Comparison of ENCODE assay signal across 8 cellular contexts in the genomic region with DNA sequence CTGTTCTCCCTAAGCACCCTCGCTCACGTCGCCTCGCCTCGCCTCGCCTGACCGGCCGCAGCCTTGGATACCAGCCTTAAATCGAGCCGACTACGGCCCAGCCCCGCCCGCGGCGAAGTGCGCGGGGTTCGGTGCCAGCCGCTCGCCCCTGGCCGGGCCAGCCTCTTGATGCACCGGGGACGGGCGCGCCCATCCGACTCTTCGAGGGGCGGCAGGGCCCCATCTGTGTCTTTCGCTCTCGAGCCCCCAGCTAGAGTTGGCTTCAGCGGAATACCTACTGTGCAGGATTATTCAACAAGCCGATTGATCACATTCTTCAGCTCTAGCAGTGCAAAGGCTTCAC. TPM values are rescaled to one million over a fixed set of nuclear protein-coding genes. Genes with fewer than 3 reads are reported as not detected.
DNase-seq lines count a peak whose midpoint lies in the region; ATAC-seq, FAIRE-seq and TF ChIP-seq lines count a peak whose summit lies in the region.
"Not testable (repeated sequence)": the region's sequence is repeated elsewhere in the genome, so short reads cannot be mapped to it uniquely, and the experiment has no call there.

No MANE protein-coding gene starts in this region.

- H3K4me3 ChIP-seq in GM12875 (ENCODE audit: low read depth, low read length), result peak overlapping the region; percentile 65
- H3K4me3 ChIP-seq in H7 (ENCODE audit: insufficient read depth, low read depth, low read length), result peak overlapping the region; percentile 64
- peak overlapping the region; percentile 58 for H3K4me3 ChIP-seq in bronchial epithelial cell (ENCODE audit: low read depth, low read length)
- H3K4me3 ChIP-seq in hepatocyte, result peak overlapping the region; percentile 55
- peak overlapping the region; percentile 87 for H3K4me3 ChIP-seq in neural progenitor cell
- peak overlapping the region; percentile 59 to 63 (median 60) for H3K4me3 ChIP-seq in transverse colon

- DNase-seq in H7; T-helper 2 cell treated with Interferon-gamma antibody and Interleukin-4, amounts not matched to agents 5 μg/mL and 100 μg/mL, for 36 hours (ENCODE audit: low spot score); bronchial epithelial cell (ENCODE audit: low read depth); transverse colon: not testable (repeated sequence)
- peak; percentile 37 for DNase-seq in hepatocyte (ENCODE audit: low spot score)
- DNase-seq in neural progenitor cell (ENCODE audit: low spot score), result peak; percentile 54

- not testable (repeated sequence) for FAIRE-seq in bronchial epithelial cell (lab: Jason Lieb, UNC)

- H3K27ac ChIP-seq in hepatocyte (peak overlapping the region; percentile 94), neural progenitor cell (peak overlapping the region; percentile 92), transverse colon (peak overlapping the region; percentile 90 to 95 (median 92))

- H3K36me3 ChIP-seq in H7 (replicated peaks; ENCODE audit: control insufficient read depth, insufficient read depth, low read length); bronchial epithelial cell (ENCODE audit: control insufficient read depth, insufficient read depth, low read length); hepatocyte (replicated peaks; ENCODE audit: insufficient read depth, low read depth): not testable (repeated sequence)
- H3K36me3 ChIP-seq in neural progenitor cell, result peaks cover 18% of the 10 kb centered on the region
- H3K36me3 ChIP-seq in transverse colon, result peaks cover 0 to 13% (median 0%) of the 10 kb centered on the region in 4 donors

- TF ChIP-seq POLR2A in transverse colon (IDR thresholded peaks at IDR 0.05), result peak; percentile 6

- intact Hi-C loops in transverse colon (cut with DNase I; ENCODE audit: low total_unique reads), result not testable (repeated sequence)

- H2AFZ ChIP-seq in hepatocyte (peak overlapping the region; percentile 79), neural progenitor cell (replicated peaks) (peak overlapping the region; percentile 93)

- TF ChIP-seq CTCF in GM12875 (IDR thresholded peaks at IDR 0.05; ENCODE audit: borderline replicate concordance, insufficient read depth, low read depth, low read length); bronchial epithelial cell (IDR thresholded peaks at IDR 0.05; ENCODE audit: insufficient read depth, low read length, severe bottlenecking); hepatocyte (IDR thresholded peaks at IDR 0.05; ENCODE audit: poor library complexity); neural progenitor cell (IDR thresholded peaks at IDR 0.05); transverse colon (IDR thresholded peaks at IDR 0.05): not testable (repeated sequence)

- peak overlapping the region; percentile 84 for H3K4me3 Mint-ChIP-seq in T-helper 2 cell treated with Interferon-gamma antibody and Interleukin-4, amounts not matched to agents 5 μg/mL and 100 μg/mL, for 36 hours
- peak overlapping the region; percentile 91 for H3K4me3 Mint-ChIP-seq in neural progenitor cell

- peaks cover 41% of the 10 kb centered on the region for H3K4me1 Mint-ChIP-seq in T-helper 2 cell treated with Interferon-gamma antibody and Interleukin-4, amounts not matched to agents 5 μg/mL and 100 μg/mL, for 36 hours (ENCODE audit: low read depth)
- peaks cover 27% of the 10 kb centered on the region for H3K4me1 Mint-ChIP-seq in neural progenitor cell

- H3K36me3 Mint-ChIP-seq in T-helper 2 cell treated with Interferon-gamma antibody and Interleukin-4, amounts not matched to agents 5 μg/mL and 100 μg/mL, for 36 hours (ENCODE audit: low read depth), result peaks cover 20% of the 10 kb centered on the region
- not testable (repeated sequence) for H3K36me3 Mint-ChIP-seq in neural progenitor cell

- 0% methylated on average over 29 of the region's 32 CpGs for WGBS in hepatocyte (ENCODE audit: low lambda C conversion rate, missing lambda C conversion rate)
- WGBS in transverse colon (ENCODE audit: low coverage in 1 of 2), 2 donors, result 0% methylated on average over 8 of the region's 32 CpGs; no CpG with 5 or more reads in 1 of the 2 donors

- H3K9me3 Mint-ChIP-seq in T-helper 2 cell treated with Interferon-gamma antibody and Interleukin-4, amounts not matched to agents 5 μg/mL and 100 μg/mL, for 36 hours; neural progenitor cell: not testable (repeated sequence)

- H3K4me2 ChIP-seq in hepatocyte (peak overlapping the region; percentile 96), neural progenitor cell (peak overlapping the region; percentile 80)

- not testable (repeated sequence) for H3F3A ChIP-seq in neural progenitor cell (ENCODE audit: low read depth)

- not testable (repeated sequence) for TF ChIP-seq EP300 in transverse colon (IDR thresholded peaks at IDR 0.05; ENCODE audit: low read depth)

- peak; percentile 32 for ATAC-seq in HG03460 (IDR thresholded peaks at IDR 0.05; ENCODE audit: unreplicated experiment)

- H3K9me2 ChIP-seq in hepatocyte (replicated peaks; ENCODE audit: insufficient read depth), result not testable (repeated sequence)

- in situ Hi-C loops in transverse colon (cut with MboI; ENCODE audit: low pct_ligation_motif_present in 1 of 4, low pct_unique_long_range_greater_than_20kb in 1 of 4, low sequenced_read_pairs in 3 of 4), result loop anchor here in 1 of 4 donors (10.0 kb wide), 1 partner anchor 208 kb away; the partner anchor contains the start of gene UGGT1

- not testable (repeated sequence) for H3K9me3 ChIP-seq in hepatocyte (ENCODE audit: low read depth); neural progenitor cell (ENCODE audit: low read depth); transverse colon

- peak overlapping the region; percentile 72 for H3K27ac Mint-ChIP-seq in T-helper 2 cell treated with Interferon-gamma antibody and Interleukin-4, amounts not matched to agents 5 μg/mL and 100 μg/mL, for 36 hours
- H3K27ac Mint-ChIP-seq in neural progenitor cell, result not testable (repeated sequence)

- H3K4me1 ChIP-seq in hepatocyte (ENCODE audit: insufficient read depth), result peaks cover 16% of the 10 kb centered on the region
- peaks cover 20% of the 10 kb centered on the region for H3K4me1 ChIP-seq in neural progenitor cell
- H3K4me1 ChIP-seq in transverse colon, result peaks cover 19 to 44% (median 24%) of the 10 kb centered on the region in 4 donors

- H3K79me2 ChIP-seq in hepatocyte (peaks cover 54% of the 10 kb centered on the region), neural progenitor cell (ENCODE audit: low read depth) (peaks cover 51% of the 10 kb centered on the region)

- peaks cover 21% of the 10 kb centered on the region for H4K20me1 ChIP-seq in hepatocyte (ENCODE audit: insufficient read depth, poor library complexity, severe bottlenecking)
- H4K20me1 ChIP-seq in neural progenitor cell (ENCODE audit: low read depth), result peaks cover 26% of the 10 kb centered on the region

- H3K9ac ChIP-seq in neural progenitor cell, result peak overlapping the region; percentile 52

- not testable (repeated sequence) for H3K27me3 Mint-ChIP-seq in T-helper 2 cell treated with Interferon-gamma antibody and Interleukin-4, amounts not matched to agents 5 μg/mL and 100 μg/mL, for 36 hours (ENCODE audit: low read depth); neural progenitor cell (ENCODE audit: insufficient read depth, low read depth)

- not testable (repeated sequence) for H3K27me3 ChIP-seq in H7 (ENCODE audit: control insufficient read depth, insufficient read depth, low read length); bronchial epithelial cell (ENCODE audit: control insufficient read depth, insufficient read depth, low read length); hepatocyte; neural progenitor cell; transverse colon

RNA-seq across cellular contexts. Expression of gene AMMECR1L, which starts 0.8 kb away (rescaled TPM):
- 11.2 and 12.1 TPM in 2 replicates for total RNA-seq in H7 (2014; rRNA removed; shearing (Covaris generic))
- 31.6 and 32.5 TPM in 2 replicates for total RNA-seq in bronchial epithelial cell
- total RNA-seq in hepatocyte, result 10.1 and 14.7 TPM in 2 replicates
- 8.1 and 9.3 TPM in 2 replicates for polyA plus RNA-seq in hepatocyte
- 19.0 and 21.0 TPM in 2 replicates for total RNA-seq in neural progenitor cell (ENCODE audit: low replicate concordance)
- 10 to 100 TPM in 3 of 4 donors, 1 to 10 TPM in 1; 6.6 to 18.3 (median 12.9) TPM for total RNA-seq in transverse colon

RNA-seq across cellular contexts. Expression of gene POLR2D, which starts 28.6 kb away (rescaled TPM):
- 24.8 and 32.7 TPM in 2 replicates for total RNA-seq in H7 (2014; rRNA removed; shearing (Covaris generic))
- total RNA-seq in bronchial epithelial cell (22.5 and 24.2 TPM in 2 replicates), hepatocyte (19.9 and 25.2 TPM in 2 replicates), neural progenitor cell (ENCODE audit: low replicate concordance) (32.2 and 33.7 TPM in 2 replicates), transverse colon (10 to 100 TPM in 3 of 4 donors, 1 to 10 TPM in 1; 7.6 to 21.9 (median 11.6) TPM)
- polyA plus RNA-seq in hepatocyte, result 22.0 and 31.4 TPM in 2 replicates
